21 cellular contexts compared by ENCODE assay signal in the genomic region with DNA sequence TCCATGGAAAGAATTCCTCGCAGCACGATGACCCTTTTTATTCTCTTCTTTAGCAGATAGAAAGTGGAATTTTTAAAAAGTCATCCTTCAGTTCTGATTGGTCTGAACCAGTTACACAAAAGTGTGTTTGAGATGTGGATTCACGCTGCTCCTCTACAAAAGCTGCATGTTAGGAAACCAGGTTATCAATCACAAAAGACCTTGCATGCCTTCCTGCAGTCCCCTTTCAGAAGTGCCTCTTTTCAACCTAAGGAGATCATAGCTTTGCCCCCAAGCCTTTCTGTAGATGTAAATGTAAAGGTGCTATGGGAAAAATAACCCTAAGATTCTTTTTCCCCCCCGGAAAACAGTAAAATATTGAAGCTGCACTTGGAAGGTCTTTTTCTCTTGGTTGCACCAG.
"Had no signal": no experiment of that assay in that cellular context is flagged by ENCODE, and none has a peak within 500 bp of the region (broad histone marks: within the 10 kb centered on the region; RNA-seq: fewer than 3 reads in every experiment).

No MANE protein-coding gene starts in this region.

- H3K9me3 Mint-ChIP-seq: dendritic cell treated with granulocyte-macrophage colony-stimulating factor and Interleukin-4, amounts not matched to agents 40 ng/mL and 50 ng/mL, for 4 days had no signal

- ATAC-seq: effector memory CD8-positive, alpha-beta T cell; psoas muscle; right lobe of liver; stimulated activated effector memory CD8-positive, alpha-beta T cell treated with anti-CD3 and anti-CD28 coated beads, Interleukin-12 subunit alpha, Interleukin-12 subunit beta, amount 100 ng/mL, for 72 hours; stimulated activated naive CD8-positive, alpha-beta T cell treated with anti-CD3 and anti-CD28 coated beads, Interleukin-15, Interleukin-2, amounts not matched to agents 100 U/mL and 50 U/mL, for 24 hours had no signal

- H3K4me2 ChIP-seq: hepatocyte had no signal

- H3K36me3 ChIP-seq: esophagus muscularis mucosa, neutrophil, right lobe of liver, suprapubic skin, tibial artery, upper lobe of left lung, uterus had no signal

- H2AFZ ChIP-seq: hepatocyte had no signal

- H3K27me3 ChIP-seq: esophagus muscularis mucosa, hepatocyte, neutrophil, right lobe of liver, suprapubic skin, tibial artery, upper lobe of left lung, uterus had no signal

- H3K9me3 ChIP-seq: esophagus muscularis mucosa, neutrophil, psoas muscle, right lobe of liver, suprapubic skin, tibial artery, upper lobe of left lung, uterus had no signal

- H3K4me1 Mint-ChIP-seq: naive B cell; nephron; stimulated activated effector memory CD8-positive, alpha-beta T cell treated with anti-CD3 and anti-CD28 coated beads, Interleukin-12 subunit alpha, Interleukin-12 subunit beta, amount 100 ng/mL, for 72 hours had no signal

- H3K4me3 Mint-ChIP-seq: dendritic cell treated with granulocyte-macrophage colony-stimulating factor and Interleukin-4, amounts not matched to agents 40 ng/mL and 50 ng/mL, for 4 days; effector memory CD8-positive, alpha-beta T cell; naive B cell; nephron; stimulated activated effector memory CD8-positive, alpha-beta T cell treated with anti-CD3 and anti-CD28 coated beads, Interleukin-12 subunit alpha, Interleukin-12 subunit beta, amount 100 ng/mL, for 72 hours had no signal

- H3K36me3 Mint-ChIP-seq: naive B cell; stimulated activated effector memory CD8-positive, alpha-beta T cell treated with anti-CD3 and anti-CD28 coated beads, Interleukin-12 subunit alpha, Interleukin-12 subunit beta, amount 100 ng/mL, for 72 hours had no signal

- H3K79me2 ChIP-seq: hepatocyte had no signal

- H3K4me1 ChIP-seq: esophagus muscularis mucosa, psoas muscle, right lobe of liver, suprapubic skin, tibial artery, upper lobe of left lung, uterus had no signal

- H3K27me3 Mint-ChIP-seq: dendritic cell treated with granulocyte-macrophage colony-stimulating factor and Interleukin-4, amounts not matched to agents 40 ng/mL and 50 ng/mL, for 4 days; effector memory CD8-positive, alpha-beta T cell; naive B cell had no signal

- H3K4me3 ChIP-seq: esophagus muscularis mucosa, hepatocyte, psoas muscle, right lobe of liver, suprapubic skin, tibial artery, upper lobe of left lung, uterus had no signal

- H3K27ac ChIP-seq: epithelial cell of prostate, esophagus muscularis mucosa, hepatocyte, neutrophil, psoas muscle, right lobe of liver, suprapubic skin, tibial artery, upper lobe of left lung, uterus had no signal

- DNase-seq: effector memory CD8-positive, alpha-beta T cell; head of caudate nucleus; mesendoderm; naive B cell; psoas muscle; retina; right lobe of liver; stimulated activated CD4-positive, alpha-beta T cell treated with anti-CD3 and anti-CD28 coated beads, Interleukin-4, amount 100 ng/mL, for 1 hour; stimulated activated CD8-positive, alpha-beta memory T cell treated with anti-CD3 and anti-CD28 coated beads, Interleukin-4, amount 100 ng/mL, for 48 hours; stimulated activated naive CD8-positive, alpha-beta T cell treated with anti-CD3 and anti-CD28 coated beads, Interleukin-15, Interleukin-2, amounts not matched to agents 100 U/mL and 50 U/mL, for 24 hours; tibial artery; upper lobe of left lung; uterus had no signal

- H3K27ac Mint-ChIP-seq: dendritic cell treated with granulocyte-macrophage colony-stimulating factor and Interleukin-4, amounts not matched to agents 40 ng/mL and 50 ng/mL, for 4 days; effector memory CD8-positive, alpha-beta T cell; naive B cell; nephron; stimulated activated effector memory CD8-positive, alpha-beta T cell treated with anti-CD3 and anti-CD28 coated beads, Interleukin-12 subunit alpha, Interleukin-12 subunit beta, amount 100 ng/mL, for 72 hours had no signal
